ENCODE assay signal across 20 cellular contexts in genomic region chr13:58018020-58018419, GRCh38.
"Had no signal": no experiment of that assay in that cellular context is flagged by ENCODE, and none has a peak within 500 bp of the region (broad histone marks: within the 10 kb centered on the region; RNA-seq: fewer than 3 reads in every experiment).

No MANE protein-coding gene starts in this region.

- H3K9me3 Mint-ChIP-seq: activated naive CD4-positive, alpha-beta T cell treated with anti-CD3 and anti-CD28 coated beads for 36 hours; brain had no signal

- FAIRE-seq: astrocyte, RCC 7860 had no signal

- H3K36me3 Mint-ChIP-seq: activated naive CD8-positive, alpha-beta T cell; brain; IgD-negative memory B cell had no signal

- H3K27ac Mint-ChIP-seq: activated CD8-positive, alpha-beta T cell treated with anti-CD3 and anti-CD28 coated beads for 36 hours; activated naive CD4-positive, alpha-beta T cell treated with anti-CD3 and anti-CD28 coated beads for 36 hours; activated naive CD8-positive, alpha-beta T cell; brain; IgD-negative memory B cell; T-helper 1 cell treated with Interleukin-12 subunit alpha and Interleukin-12 subunit beta and Interleukin-4 antibody, amounts not matched to agents 30 μg/mL and 1 μg/mL, for 36 hours had no signal

- H3K9ac ChIP-seq: KMS-11 had no signal

- H3K4me1 Mint-ChIP-seq: brain, IgD-negative memory B cell had no signal

- H3K4me2 ChIP-seq: KMS-11 had no signal

- ATAC-seq: activated CD4-positive, CD25-positive, alpha-beta regulatory T cell treated with anti-CD3 and anti-CD28 coated beads, Interleukin-2, amount 50 U/mL, for 24 hours; activated CD8-positive, alpha-beta T cell treated with anti-CD3 and anti-CD28 coated beads for 36 hours; PC-3 had no signal

- H3K4me3 Mint-ChIP-seq: activated CD8-positive, alpha-beta T cell treated with anti-CD3 and anti-CD28 coated beads for 36 hours; activated naive CD4-positive, alpha-beta T cell treated with anti-CD3 and anti-CD28 coated beads for 36 hours; activated naive CD8-positive, alpha-beta T cell; brain; IgD-negative memory B cell; T-helper 1 cell treated with Interleukin-12 subunit alpha and Interleukin-12 subunit beta and Interleukin-4 antibody, amounts not matched to agents 30 μg/mL and 1 μg/mL, for 36 hours had no signal

- H3K27ac ChIP-seq: KMS-11 had no signal

- H3K27me3 Mint-ChIP-seq: activated CD8-positive, alpha-beta T cell treated with anti-CD3 and anti-CD28 coated beads for 36 hours; activated naive CD8-positive, alpha-beta T cell; IgD-negative memory B cell had no signal

- DNase-seq: activated CD4-positive, alpha-beta T cell treated with anti-CD3 and anti-CD28 coated beads for 4 hours; activated CD8-positive, alpha-beta memory T cell treated with anti-CD3 and anti-CD28 coated beads, Interleukin-2, amount 50 U/mL, for 48 hours; activated CD8-positive, alpha-beta T cell treated with anti-CD3 and anti-CD28 coated beads for 36 hours; activated effector memory CD4-positive, alpha-beta T cell treated with anti-CD3 and anti-CD28 coated beads, Interleukin-2, amount 50 U/mL, for 16 hours; activated naive CD4-positive, alpha-beta T cell treated with anti-CD3 and anti-CD28 coated beads for 36 hours; activated T-cell treated with anti-CD3 and anti-CD28 coated beads, Interleukin-2, amount 50 U/mL, for 1 hour; amygdala; MV-4-11; NCI-H1930; NCI-H2107; PC-3; SHP77 treated with DMSO at 0.1 percent for 48 hours had no signal
